Comparison of ENCODE assay signal across 8 cellular contexts in genomic region chr15:75625542-75626347, GRCh38. TPM values are rescaled to one million over a fixed set of nuclear protein-coding genes. Genes with fewer than 3 reads are reported as not detected.
DNase-seq lines count a peak whose midpoint lies in the region; ATAC-seq and TF ChIP-seq lines count a peak whose summit lies in the region.

Gene SNUPN (minus strand): TSS chr15:75625725. CDS start chr15:75621051, 4,674 bp downstream.

- H2AFZ ChIP-seq in GM23248, result peak within 1 kb of the TSS; percentile 92

- H3K9me3 Mint-ChIP-seq in natural killer cell, result no peaks in the 10 kb centered on the region

- peak within 1 kb of the TSS; percentile 80 for H3K4me2 ChIP-seq in GM23248 (ENCODE audit: unreplicated experiment)

- intact Hi-C loops in natural killer cell (cut with micrococcal nuclease), result loop anchor here (1.0 to 10.0 kb wide), 3 partner anchors 15 to 174 kb away; partner anchors contain the start of genes IMP3, PTPN9 and SIN3A

- H3K4me3 ChIP-seq in GM23248 (peak within 1 kb of the TSS; percentile 98), LNCaP clone FGC (ENCODE audit: low read depth, low read length) (peak within 1 kb of the TSS; percentile 96)

- peak within 1 kb of the TSS; percentile 99 for H3K9ac ChIP-seq in GM23248

- H3K4me1 Mint-ChIP-seq in natural killer cell, result peaks cover 19 to 21% of the 10 kb centered on the region in 2 donors

- WGBS in GM23248 (ENCODE audit: low coverage in 1 of 2, low lambda C conversion rate in 2 of 2, missing lambda C conversion rate in 2 of 2), 2 experiments, result 0 to 2% methylated on average over 30 to 46 of the region's 47 CpGs

- peak; percentile 93 to 98 (median 95) for ATAC-seq in natural killer cell

- H3K27me3 Mint-ChIP-seq in natural killer cell (ENCODE audit: low read depth in 2 of 2), result no peaks in the 10 kb centered on the region

- H3K9me2 ChIP-seq in GM23248 (ENCODE audit: insufficient read depth), result no peaks in the 10 kb centered on the region

- H3K27ac ChIP-seq in GM23248, result peak within 1 kb of the TSS; percentile 97

- H3K36me3 Mint-ChIP-seq in natural killer cell, result no peaks in the 10 kb centered on the region

- peak within 1 kb of the TSS; percentile 98 to 99 for H3K27ac Mint-ChIP-seq in natural killer cell

- peaks cover 20% of the 10 kb centered on the region for H3K4me1 ChIP-seq in GM23248 (ENCODE audit: insufficient read depth)

- no peaks in the 10 kb centered on the region for H3K27me3 ChIP-seq in GM23248 (replicated peaks; ENCODE audit: insufficient read depth)

- in situ Hi-C loops in GM23248 (cut with MboI), result no loop called here

- H3K36me3 ChIP-seq in GM23248 (ENCODE audit: low read depth), result no peaks in the 10 kb centered on the region

- H3F3A ChIP-seq in GM23248 (ENCODE audit: insufficient read depth), result peaks cover 38% of the 10 kb centered on the region

- H3K4me3 Mint-ChIP-seq in natural killer cell, result peak within 1 kb of the TSS; percentile 90

- H3K9me3 ChIP-seq in GM23248 (ENCODE audit: low read depth), result no peaks in the 10 kb centered on the region

- H3K79me2 ChIP-seq in GM23248 (ENCODE audit: insufficient read depth), result peaks cover 24% of the 10 kb centered on the region

- DNase-seq in DMS79 treated with DMSO at 0.1 percent for 48 hours (lab: John Stamatoyannopoulos, UW), result peak; percentile 80
- peak; percentile 96 for DNase-seq in GM23248
- DNase-seq in LNCaP clone FGC (ENCODE audit: low read depth), result peak; percentile 77
- DNase-seq in SHP77 (lab: John Stamatoyannopoulos, UW), result peak; percentile 96 to 98
- peak; percentile 90 for DNase-seq in activated T-helper 9 cell treated with anti-CD3 and anti-CD28 coated beads, Interleukin-2, amount 50 U/mL, for 16 hours (ENCODE audit: low read depth)
- DNase-seq in fibroblast of peridontal ligament (ENCODE audit: extremely low read depth), result peak; percentile 84
- peak; percentile 85 for DNase-seq in natural killer cell
- peak; percentile 96 for DNase-seq in stimulated activated naive CD4-positive, alpha-beta T cell treated with Interleukin-2 at 50 U/mL for 16 hours (lab: John Stamatoyannopoulos, UW)

- TF ChIP-seq CTCF in LNCaP clone FGC (IDR thresholded peaks at IDR 0.05; ENCODE audit: control insufficient read depth, extremely low read depth, insufficient read depth), result no peak
- TF ChIP-seq CTCF in natural killer cell (IDR thresholded peaks at IDR 0.05), result no peak

- H4K20me1 ChIP-seq in GM23248 (ENCODE audit: insufficient read depth), result no peaks in the 10 kb centered on the region

RNA-seq across cellular contexts. Expression of gene SNUPN, which starts in this region (rescaled TPM):
- total RNA-seq in GM23248 (2014; rRNA removed; shearing (Covaris generic)), result 31.9 and 33.5 TPM in 2 replicates
- polyA plus RNA-seq in GM23248 (2016; fragmentation: Nextera tagmentation; extraction: Ambion mirVana), result 38.0 and 41.5 TPM in 2 replicates
- 10 to 100 TPM; 13.8 to 20.7 (median 14.8) TPM for total RNA-seq in natural killer cell

Comparison
In these comparisons a context has a peak if more than half of its experiments do, and no peak if none do; other contexts are left out.
1. Peak in every context shown above with its lines: DNase-seq, ATAC-seq, H3K4me3 ChIP-seq and H3K27ac ChIP-seq.